Comparison of ENCODE assay signal across 10 cellular contexts in the genomic region with DNA sequence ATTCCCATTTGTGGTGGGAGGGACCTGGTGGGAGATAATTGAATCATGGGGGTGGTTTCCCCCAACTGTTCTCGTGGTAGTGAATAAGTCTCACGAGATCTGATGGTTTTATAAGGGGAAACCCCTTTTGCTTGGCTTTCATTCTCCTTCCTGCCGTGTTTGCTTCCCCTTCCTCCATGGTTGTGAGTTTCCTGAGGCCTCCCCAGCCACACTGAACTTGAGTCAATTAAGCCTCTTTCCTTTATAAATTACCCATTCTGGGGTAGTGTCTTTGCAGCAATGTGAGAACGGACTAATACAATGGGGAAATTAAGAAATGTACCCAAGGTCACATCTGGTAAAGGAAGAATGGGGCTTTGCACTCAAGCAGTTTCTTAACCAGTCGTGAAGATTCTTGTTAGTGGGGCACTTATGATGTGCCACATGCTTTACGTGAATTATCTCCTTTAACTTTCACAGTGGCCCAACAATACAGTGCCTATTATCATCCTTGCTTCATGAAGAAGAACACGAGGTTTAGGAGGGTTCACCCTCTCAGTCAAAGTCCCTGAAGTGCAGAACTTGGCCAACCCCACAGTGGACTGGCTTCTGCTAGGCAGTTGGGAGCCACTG.
DNase-seq lines count a peak whose midpoint lies in the region; ATAC-seq and TF ChIP-seq lines count a peak whose summit lies in the region.
"Had no signal": no experiment of that assay in that cellular context is flagged by ENCODE, and none has a peak within 500 bp of the region (broad histone marks: within the 10 kb centered on the region; RNA-seq: fewer than 3 reads in every experiment).

No MANE protein-coding gene starts in this region.

- H3K4me1 ChIP-seq in right atrium auricular region (peaks cover 0 to 5% of the 10 kb centered on the region in 2 donors), iPS-20b (ENCODE audit: insufficient read depth, low read length) (peaks cover 28% of the 10 kb centered on the region), upper lobe of right lung (peaks cover 22% of the 10 kb centered on the region)
- H3K4me1 ChIP-seq: BE2C, foreskin keratinocyte had no signal

- no peak overlapping the region; the same call in 1 of the 2 replicates for H3K9ac ChIP-seq in iPS-20b (ENCODE audit: low read depth, low read length)

- peak overlapping the region in 1 of 2 donors; percentile 18 for H3K27ac ChIP-seq in right atrium auricular region
- H3K27ac ChIP-seq in iPS-20b (ENCODE audit: low read length), result peak overlapping the region; percentile 45
- H3K27ac ChIP-seq in upper lobe of right lung, result peak overlapping the region; percentile 58
- H3K27ac ChIP-seq: foreskin keratinocyte had no signal

- H3K27me3 ChIP-seq in right atrium auricular region (no peaks in the 10 kb centered on the region), iPS-20b (ENCODE audit: insufficient read depth, low read length) (no peaks in the 10 kb centered on the region), upper lobe of right lung (no peaks in the 10 kb centered on the region)
- H3K27me3 ChIP-seq: BE2C, foreskin keratinocyte had no signal

- TF ChIP-seq CTCF in right atrium auricular region (IDR thresholded peaks at IDR 0.05) (no peak), upper lobe of right lung (IDR thresholded peaks at IDR 0.05) (no peak)

- H3K36me3 ChIP-seq in right atrium auricular region (no peaks in the 10 kb centered on the region), iPS-20b (ENCODE audit: insufficient read depth, low read depth, low read length) (no peaks in the 10 kb centered on the region), upper lobe of right lung (no peaks in the 10 kb centered on the region)
- H3K36me3 ChIP-seq: BE2C had no signal

- intact Hi-C loops in Right ventricle myocardium superior (cut with DNase I), result no loop called here
- intact Hi-C loops in upper lobe of right lung (cut with DNase I), result no loop called here
- intact Hi-C loops in posterior vena cava (cut with DNase I), result no loop called here

- ATAC-seq in Right ventricle myocardium superior (ENCODE audit: poor library complexity), result peak; percentile 15
- no peak for ATAC-seq in upper lobe of right lung
- no peak for ATAC-seq in HG02610 (IDR thresholded peaks at IDR 0.05; ENCODE audit: unreplicated experiment)
- ATAC-seq: foreskin keratinocyte had no signal

- DNase-seq in Right ventricle myocardium superior (no peak), right atrium auricular region (ENCODE audit: low spot score) (no peak), T-helper 22 cell (ENCODE audit: low read depth) (peak; percentile 19), upper lobe of right lung (no peak), posterior vena cava (ENCODE audit: low spot score) (no peak), superior temporal gyrus (ENCODE audit: extremely low spot score) (no peak)
- DNase-seq: BE2C, foreskin keratinocyte had no signal

- H3K9me3 ChIP-seq in right atrium auricular region (no peaks in the 10 kb centered on the region), iPS-20b (ENCODE audit: insufficient read depth, low read depth, low read length) (no peaks in the 10 kb centered on the region), upper lobe of right lung (no peaks in the 10 kb centered on the region)
- H3K9me3 ChIP-seq: BE2C had no signal

- no peak overlapping the region for H3K4me3 ChIP-seq in right atrium auricular region
- H3K4me3 ChIP-seq in iPS-20b (ENCODE audit: low read length), result no peak overlapping the region
- H3K4me3 ChIP-seq in upper lobe of right lung, result no peak overlapping the region
